Comparison of ENCODE assay signal across 1 cellular context in genomic region chr2:86492057-86492456, GRCh38.
TF ChIP-seq lines count a peak whose summit lies in the region.

No MANE protein-coding gene starts in this region.

TF ChIP-seq in HepG2, 621 proteins besides CTCF, POLR2A, EP300 and RAD21 (continued from another document and continues in another):
- no peak for TF ChIP-seq PRDM15 (CRISPR knock-in tag; IDR thresholded peaks at IDR 0.05)
- no peak for TF ChIP-seq ZNF790 (CRISPR knock-in tag; IDR thresholded peaks at IDR 0.05; ENCODE audit: borderline replicate concordance)
- no peak for TF ChIP-seq ZBTB38 (CRISPR knock-in tag; IDR thresholded peaks at IDR 0.05)
- no peak for TF ChIP-seq CREB1 (IDR thresholded peaks at IDR 0.05)
- TF ChIP-seq CREB1 (CRISPR knock-in tag; IDR thresholded peaks at IDR 0.05): peak; percentile 47
- no peak for TF ChIP-seq LRRFIP1 (CRISPR knock-in tag; conservative IDR thresholded peaks at IDR 0.05)
- no peak for TF ChIP-seq IKZF1 (IDR thresholded peaks at IDR 0.05)
- TF ChIP-seq ZNF761 (CRISPR knock-in tag; conservative IDR thresholded peaks at IDR 0.05): no peak
- no peak for TF ChIP-seq ZMYM4 (CRISPR knock-in tag; IDR thresholded peaks at IDR 0.05)
- TF ChIP-seq NR1H2 (CRISPR knock-in tag; IDR thresholded peaks at IDR 0.05; ENCODE audit: borderline replicate concordance, low read depth): no peak
- no peak for TF ChIP-seq RARG (CRISPR knock-in tag; IDR thresholded peaks at IDR 0.05; ENCODE audit: low read depth)
- TF ChIP-seq ZBTB20 (CRISPR knock-in tag; IDR thresholded peaks at IDR 0.05; ENCODE audit: borderline replicate concordance, low read depth): peak; percentile 94; the same call in 1 of the 2 replicates
- TF ChIP-seq JDP2 (CRISPR knock-in tag; IDR thresholded peaks at IDR 0.05; ENCODE audit: borderline replicate concordance): no peak
- peak; percentile 89; the same call in 1 of the 2 replicates for TF ChIP-seq GFI1 (CRISPR knock-in tag; IDR thresholded peaks at IDR 0.05; ENCODE audit: borderline replicate concordance)
- no peak for TF ChIP-seq LCORL (IDR thresholded peaks at IDR 0.05)
- peak; percentile 31; the same call in 1 of the 2 replicates for TF ChIP-seq LCORL (CRISPR knock-in tag; IDR thresholded peaks at IDR 0.05)
- TF ChIP-seq TFAP4 (IDR thresholded peaks at IDR 0.05; ENCODE audit: borderline replicate concordance, low read depth): peak; percentile 80
- no peak for TF ChIP-seq ELF1 (CRISPR knock-in tag; IDR thresholded peaks at IDR 0.05)
- no peak for TF ChIP-seq ZNF784 (CRISPR knock-in tag; IDR thresholded peaks at IDR 0.05; ENCODE audit: borderline replicate concordance)
- TF ChIP-seq ZC3H4 (CRISPR knock-in tag; IDR thresholded peaks at IDR 0.05; ENCODE audit: borderline replicate concordance): no peak
- TF ChIP-seq RBAK (CRISPR knock-in tag; IDR thresholded peaks at IDR 0.05): no peak
- TF ChIP-seq KAT2B (IDR thresholded peaks at IDR 0.05; ENCODE audit: borderline replicate concordance, low read depth, low read length): no peak
- no peak for TF ChIP-seq RFX1 (IDR thresholded peaks at IDR 0.05)
- no peak for TF ChIP-seq ZNF274 (CRISPR knock-in tag; IDR thresholded peaks at IDR 0.05)
- TF ChIP-seq ZNF101 (CRISPR knock-in tag; IDR thresholded peaks at IDR 0.05; ENCODE audit: borderline replicate concordance, low read depth): no peak
- TF ChIP-seq MAX (IDR thresholded peaks at IDR 0.05): no peak
- no peak for TF ChIP-seq NR2F1 (CRISPR knock-in tag; IDR thresholded peaks at IDR 0.05)
- TF ChIP-seq, protein P1, sequence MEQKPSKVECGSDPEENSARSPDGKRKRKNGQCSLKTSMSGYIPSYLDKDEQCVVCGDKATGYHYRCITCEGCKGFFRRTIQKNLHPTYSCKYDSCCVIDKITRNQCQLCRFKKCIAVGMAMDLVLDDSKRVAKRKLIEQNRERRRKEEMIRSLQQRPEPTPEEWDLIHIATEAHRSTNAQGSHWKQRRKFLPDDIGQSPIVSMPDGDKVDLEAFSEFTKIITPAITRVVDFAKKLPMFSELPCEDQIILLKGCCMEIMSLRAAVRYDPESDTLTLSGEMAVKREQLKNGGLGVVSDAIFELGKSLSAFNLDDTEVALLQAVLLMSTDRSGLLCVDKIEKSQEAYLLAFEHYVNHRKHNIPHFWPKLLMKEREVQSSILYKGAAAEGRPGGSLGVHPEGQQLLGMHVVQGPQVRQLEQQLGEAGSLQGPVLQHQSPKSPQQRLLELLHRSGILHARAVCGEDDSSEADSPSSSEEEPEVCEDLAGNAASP (CRISPR knock-in tag; IDR thresholded peaks at IDR 0.05; ENCODE audit: borderline replicate concordance): 0 out of 2 replicates have a peak, but pooled peaks have one; percentile 29
- no peak for TF ChIP-seq ZNF275 (CRISPR knock-in tag; IDR thresholded peaks at IDR 0.05; ENCODE audit: borderline replicate concordance)
- TF ChIP-seq, protein P2, sequence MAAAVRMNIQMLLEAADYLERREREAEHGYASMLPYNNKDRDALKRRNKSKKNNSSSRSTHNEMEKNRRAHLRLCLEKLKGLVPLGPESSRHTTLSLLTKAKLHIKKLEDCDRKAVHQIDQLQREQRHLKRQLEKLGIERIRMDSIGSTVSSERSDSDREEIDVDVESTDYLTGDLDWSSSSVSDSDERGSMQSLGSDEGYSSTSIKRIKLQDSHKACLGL (CRISPR knock-in tag; IDR thresholded peaks at IDR 0.05): no peak
- TF ChIP-seq ZNF558 (CRISPR knock-in tag; IDR thresholded peaks at IDR 0.05; ENCODE audit: borderline replicate concordance): no peak
- TF ChIP-seq HDAC2 (CRISPR knock-in tag; IDR thresholded peaks at IDR 0.05): peak; percentile 34; the same call in 1 of the 2 replicates
- TF ChIP-seq HOXA5 (CRISPR knock-in tag; IDR thresholded peaks at IDR 0.05): no peak
- TF ChIP-seq, protein P3, sequence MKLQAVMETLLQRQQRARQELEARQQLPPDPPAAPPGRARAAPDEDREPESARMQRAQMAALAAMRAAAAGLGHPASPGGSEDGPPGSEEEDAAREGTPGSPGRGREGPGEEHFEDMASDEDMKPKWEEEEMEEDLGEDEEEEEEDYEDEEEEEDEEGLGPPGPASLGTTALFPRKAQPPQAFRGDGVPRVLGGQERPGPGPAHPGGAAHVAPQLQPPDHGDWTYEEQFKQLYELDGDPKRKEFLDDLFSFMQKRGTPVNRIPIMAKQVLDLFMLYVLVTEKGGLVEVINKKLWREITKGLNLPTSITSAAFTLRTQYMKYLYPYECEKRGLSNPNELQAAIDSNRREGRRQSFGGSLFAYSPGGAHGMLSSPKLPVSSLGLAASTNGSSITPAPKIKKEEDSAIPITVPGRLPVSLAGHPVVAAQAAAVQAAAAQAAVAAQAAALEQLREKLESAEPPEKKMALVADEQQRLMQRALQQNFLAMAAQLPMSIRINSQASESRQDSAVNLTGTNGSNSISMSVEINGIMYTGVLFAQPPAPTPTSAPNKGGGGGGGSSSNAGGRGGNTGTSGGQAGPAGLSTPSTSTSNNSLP (IDR thresholded peaks at IDR 0.05; ENCODE audit: low read depth, low read length): 0 out of 2 replicates have a peak, but pooled peaks have one; percentile 53
- peak; percentile 74 for TF ChIP-seq PAXIP1 (CRISPR knock-in tag; conservative IDR thresholded peaks at IDR 0.05)
- TF ChIP-seq ZBTB39 (CRISPR knock-in tag; IDR thresholded peaks at IDR 0.05): peak; percentile 88
- TF ChIP-seq KDM3A (CRISPR knock-in tag; IDR thresholded peaks at IDR 0.05; ENCODE audit: low read depth): no peak
- TF ChIP-seq SAP130 (CRISPR knock-in tag; IDR thresholded peaks at IDR 0.05; ENCODE audit: low read depth): 0 out of 2 replicates have a peak, but pooled peaks have one; percentile 24
- TF ChIP-seq, protein P4, sequence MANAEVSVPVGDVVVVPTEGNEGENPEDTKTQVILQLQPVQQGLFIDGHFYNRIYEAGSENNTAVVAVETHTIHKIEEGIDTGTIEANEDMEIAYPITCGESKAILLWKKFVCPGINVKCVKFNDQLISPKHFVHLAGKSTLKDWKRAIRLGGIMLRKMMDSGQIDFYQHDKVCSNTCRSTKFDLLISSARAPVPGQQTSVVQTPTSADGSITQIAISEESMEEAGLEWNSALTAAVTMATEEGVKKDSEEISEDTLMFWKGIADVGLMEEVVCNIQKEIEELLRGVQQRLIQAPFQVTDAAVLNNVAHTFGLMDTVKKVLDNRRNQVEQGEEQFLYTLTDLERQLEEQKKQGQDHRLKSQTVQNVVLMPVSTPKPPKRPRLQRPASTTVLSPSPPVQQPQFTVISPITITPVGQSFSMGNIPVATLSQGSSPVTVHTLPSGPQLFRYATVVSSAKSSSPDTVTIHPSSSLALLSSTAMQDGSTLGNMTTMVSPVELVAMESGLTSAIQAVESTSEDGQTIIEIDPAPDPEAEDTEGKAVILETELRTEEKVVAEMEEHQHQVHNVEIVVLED (CRISPR knock-in tag; IDR thresholded peaks at IDR 0.05; ENCODE audit: borderline replicate concordance): no peak
- no peak for TF ChIP-seq SAFB2 (CRISPR knock-in tag; IDR thresholded peaks at IDR 0.05; ENCODE audit: borderline replicate concordance, low read depth)
